9 cellular contexts compared by ENCODE assay signal in the genomic region with DNA sequence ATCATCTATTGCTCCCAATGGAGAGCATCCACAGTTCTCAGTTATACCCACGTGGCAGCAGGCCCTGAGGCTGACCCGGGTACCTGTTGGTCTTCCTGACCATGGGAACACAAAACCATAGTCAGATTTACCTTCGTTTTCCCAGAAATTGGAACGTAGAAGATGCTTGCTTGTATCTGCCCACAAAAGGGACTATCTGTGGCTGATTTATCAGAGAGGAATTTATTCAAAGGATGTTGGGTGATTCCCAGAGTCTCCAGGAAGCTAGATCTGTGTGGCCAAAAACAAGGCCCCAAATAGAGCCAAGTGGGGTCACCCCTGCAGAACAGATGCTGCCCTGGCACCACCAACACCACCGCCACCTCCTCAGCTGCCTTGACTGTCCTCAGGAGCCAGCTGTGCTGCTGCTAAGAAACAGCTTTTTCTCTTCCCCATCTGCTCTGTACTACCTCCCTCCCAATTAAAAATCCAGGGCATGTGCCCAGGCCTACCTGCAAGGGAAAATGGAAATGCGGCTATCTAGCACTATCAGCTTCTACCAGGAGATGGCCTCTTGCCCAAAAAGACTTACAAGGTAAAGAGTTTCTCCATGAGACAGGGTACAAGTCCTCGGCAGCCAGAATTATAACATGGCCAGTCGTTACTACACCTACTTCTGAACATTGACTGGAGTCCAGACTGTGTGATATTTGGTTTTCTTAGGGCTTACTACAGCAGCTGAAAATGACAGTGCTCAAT.
DNase-seq lines count a peak whose midpoint lies in the region; ATAC-seq, FAIRE-seq and TF ChIP-seq lines count a peak whose summit lies in the region.
"Had no signal": no experiment of that assay in that cellular context is flagged by ENCODE, and none has a peak within 500 bp of the region (broad histone marks: within the 10 kb centered on the region; RNA-seq: fewer than 3 reads in every experiment).

No MANE protein-coding gene starts in this region.

- H3K9me1 ChIP-seq in K562 (ENCODE audit: control insufficient read depth, insufficient read depth, low read length) = no peaks in the 10 kb centered on the region

- 30% methylated on average over 8 of the region's 8 CpGs for WGBS in K562 (ENCODE audit: insufficient coverage, low coverage, missing lambda C conversion rate)

- no peaks in the 10 kb centered on the region for H4K20me1 ChIP-seq in K562 (replicated peaks; ENCODE audit: control insufficient read depth, insufficient read depth, low read length)

- DNase-seq in NCI-H2029 (lab: John Stamatoyannopoulos, UW) (peak; percentile 26), NCI-H2029 treated with DMSO at 0.1 percent for 48 hours (lab: John Stamatoyannopoulos, UW) (no peak), NAMALWA (ENCODE audit: low spot score) (peak; percentile 41), K562 (ENCODE audit: extremely low read depth in 1 of 4, low spot score in 3 of 4) (peak in 1 of 4 experiments; percentile 29), NCI-H510A (lab: John Stamatoyannopoulos, UW) (no peak)
- no peak for DNase-seq in activated CD4-positive, CD25-positive, alpha-beta regulatory T cell treated with anti-CD3 and anti-CD28 coated beads, Interleukin-2, amount 50 U/mL, for 72 hours
- DNase-seq: NCI-H187 had no signal

- no TSS peak for BruUV-seq in K562 (replicated peaks; lab: Mats Ljungman, UMichigan)

- CTCF ChIA-PET in K562 (lab: Yijun Ruan, JAX; ENCODE audit: low intra/inter-chr PET ratio) = no interaction called here

- TF ChIP-seq CTCF in K562 (IDR thresholded peaks at IDR 0.05 in 2 of 3, conservative IDR thresholded peaks at IDR 0.05 in 1 of 3; ENCODE audit: insufficient read depth in 2 of 3, low read depth in 1 of 3, low read length in 3 of 3) = peak in 2 of 3 experiments; percentile 28 to 47; a peak in 3 of 6 replicates
- peak; percentile 36 for TF ChIP-seq CTCF in parathyroid adenoma (IDR thresholded peaks at IDR 0.05)

- H3K4me1 ChIP-seq in K562 (replicated peaks in 1 of 2; ENCODE audit: control insufficient read depth in 2 of 2, insufficient read depth in 2 of 2, low read length in 2 of 2) (no peaks in the 10 kb centered on the region), parathyroid adenoma (peaks cover 9% of the 10 kb centered on the region)

- H3K4me2 ChIP-seq in K562 (ENCODE audit: insufficient read depth, low read length) (no peak overlapping the region), parathyroid adenoma (ENCODE audit: low read length) (no peak overlapping the region)

- POLR2A ChIA-PET in K562 (lab: Yijun Ruan, JAX) = interaction anchor here (1.1 kb wide), 1 partner anchor 18 kb away, joined by 3 read pairs; no protein-coding TSS in a partner anchor

- peak overlapping the region; percentile 53 for H2AFZ ChIP-seq in K562 (ENCODE audit: low read depth, low read length)
- H2AFZ ChIP-seq in parathyroid adenoma = peak overlapping the region; percentile 54

- H3K9me3 ChIP-seq in K562 (replicated peaks; ENCODE audit: control insufficient read depth, insufficient read depth, low read depth, low read length) = no peaks in the 10 kb centered on the region
- H3K9me3 ChIP-seq in parathyroid adenoma (ENCODE audit: control insufficient read depth, low read length) = no peaks in the 10 kb centered on the region

- no peak for TF ChIP-seq EP300 in K562 (IDR thresholded peaks at IDR 0.05; ENCODE audit: low read length)

- H3K36me3 ChIP-seq in K562 (ENCODE audit: control insufficient read depth, insufficient read depth, low read length) = no peaks in the 10 kb centered on the region
- no peaks in the 10 kb centered on the region for H3K36me3 ChIP-seq in parathyroid adenoma (ENCODE audit: control insufficient read depth, insufficient read depth, low read length)

- no peak for TF ChIP-seq POLR2A in K562 (conservative IDR thresholded peaks at IDR 0.05)

- no peak for FAIRE-seq in K562 (lab: Jason Lieb, UNC)

- H3K9ac ChIP-seq in K562 (ENCODE audit: insufficient read depth in 1 of 2, low read depth in 2 of 2, low read length in 2 of 2) (0 out of 4 replicates have a peak overlapping the region, but pooled peaks of 1 of the 2 experiments have one; percentile 33), parathyroid adenoma (no peak overlapping the region)

- intact Hi-C loops in K562 (cut with micrococcal nuclease) = loop anchor here (1.0 to 10.0 kb wide), 5 partner anchors 76 to 1531 kb away; no protein-coding TSS in a partner anchor

- H3K4me3 ChIP-seq in K562 (no peak overlapping the region), parathyroid adenoma (ENCODE audit: low read depth, low read length) (no peak overlapping the region)

- H3K79me2 ChIP-seq in K562 (ENCODE audit: control insufficient read depth, insufficient read depth, low read length) (no peaks in the 10 kb centered on the region), parathyroid adenoma (no peaks in the 10 kb centered on the region)

- peak; percentile 32 to 50; a peak in 3 of 4 replicates for TF ChIP-seq RAD21 in K562 (CRISPR knock-in tag; conservative IDR thresholded peaks at IDR 0.05 in 1 of 2, IDR thresholded peaks at IDR 0.05 in 1 of 2)

- H3K27ac ChIP-seq in K562 (ENCODE audit: extremely low read depth, low read depth, low read length) (no peak overlapping the region), parathyroid adenoma (no peak overlapping the region)

- ATAC-seq in K562 (peak; percentile 81), HG02970 (IDR thresholded peaks at IDR 0.05; ENCODE audit: low FRiP score, unreplicated experiment) (no peak)

- in situ Hi-C loops in K562 (cut with MboI) = loop anchor here (5.0 to 25.0 kb wide), 2 partner anchors 762 to 1187 kb away; no protein-coding TSS in a partner anchor

- H3K27me3 ChIP-seq in K562 (ENCODE audit: control insufficient read depth in 2 of 2, insufficient read depth in 2 of 2, low read length in 2 of 2) (no peaks in the 10 kb centered on the region), parathyroid adenoma (ENCODE audit: control insufficient read depth, insufficient read depth, low read length) (no peaks in the 10 kb centered on the region)

TF ChIP-seq in K562, 482 proteins besides CTCF, POLR2A, EP300 and RAD21:
- TF ChIP-seq, protein P1, sequence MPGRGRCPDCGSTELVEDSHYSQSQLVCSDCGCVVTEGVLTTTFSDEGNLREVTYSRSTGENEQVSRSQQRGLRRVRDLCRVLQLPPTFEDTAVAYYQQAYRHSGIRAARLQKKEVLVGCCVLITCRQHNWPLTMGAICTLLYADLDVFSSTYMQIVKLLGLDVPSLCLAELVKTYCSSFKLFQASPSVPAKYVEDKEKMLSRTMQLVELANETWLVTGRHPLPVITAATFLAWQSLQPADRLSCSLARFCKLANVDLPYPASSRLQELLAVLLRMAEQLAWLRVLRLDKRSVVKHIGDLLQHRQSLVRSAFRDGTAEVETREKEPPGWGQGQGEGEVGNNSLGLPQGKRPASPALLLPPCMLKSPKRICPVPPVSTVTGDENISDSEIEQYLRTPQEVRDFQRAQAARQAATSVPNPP (IDR thresholded peaks at IDR 0.05; ENCODE audit: borderline replicate concordance, insufficient read depth, insufficient read length) = no peak
- 0 out of 2 replicates have a peak, but pooled peaks have one; percentile 6 for TF ChIP-seq SMC3 (conservative IDR thresholded peaks at IDR 0.05; ENCODE audit: insufficient read depth, low read depth, low read length)

Comparison
In these comparisons a context has a peak if more than half of its experiments do, and no peak if none do; other contexts are left out.
1. DNase-seq: peak in NCI-H2029 (single experiment) and NAMALWA (single experiment); none in NCI-H2029 treated with DMSO at 0.1 percent for 48 hours (single experiment), NCI-H510A (single experiment) and activated CD4-positive, CD25-positive, alpha-beta regulatory T cell treated with anti-CD3 and anti-CD28 coated beads, Interleukin-2, amount 50 U/mL, for 72 hours (single experiment).